In genomic region chrX:71175531-71175930, GRCh38 we compare ENCODE assay signal across 25 cellular contexts. TPM values are rescaled to one million over a fixed set of nuclear protein-coding genes. Genes with fewer than 3 reads are reported as not detected.
"Had no signal": no experiment of that assay in that cellular context is flagged by ENCODE, and none has a peak within 500 bp of the region (broad histone marks: within the 10 kb centered on the region; RNA-seq: fewer than 3 reads in every experiment).

No MANE protein-coding gene starts in this region.

- H3K27ac ChIP-seq: colonic mucosa, coronary artery, epithelial cell of prostate, esophagus muscularis mucosa, esophagus squamous epithelium, foreskin keratinocyte, gastrocnemius medialis, gastroesophageal sphincter, heart left ventricle, heart right ventricle had no signal

- H3K9me3 ChIP-seq: colonic mucosa, esophagus muscularis mucosa, esophagus squamous epithelium, gastrocnemius medialis, gastroesophageal sphincter, heart left ventricle, heart right ventricle had no signal

- DNase-seq: colonic mucosa; cortex of kidney; dermis blood vessel endothelial cell; dorsolateral prefrontal cortex; effector CD4-positive, alpha-beta T cell; effector CD8-positive, alpha-beta T cell; effector memory CD4-positive, alpha-beta T cell; effector memory CD8-positive, alpha-beta T cell; endodermal cell; erythroblast; esophagus squamous epithelium; foreskin fibroblast; foreskin keratinocyte; foreskin melanocyte; gastrocnemius medialis; glutamatergic neuron; heart left ventricle; heart right ventricle had no signal

- H3K36me3 ChIP-seq: colonic mucosa, esophagus muscularis mucosa, esophagus squamous epithelium, gastrocnemius medialis, gastroesophageal sphincter, heart left ventricle, heart right ventricle had no signal

- H3K4me1 ChIP-seq: colonic mucosa, esophagus muscularis mucosa, esophagus squamous epithelium, foreskin keratinocyte, gastrocnemius medialis, gastroesophageal sphincter, heart right ventricle had no signal

- H3K4me3 ChIP-seq: colonic mucosa, coronary artery, dorsolateral prefrontal cortex, esophagus muscularis mucosa, esophagus squamous epithelium, gastrocnemius medialis, gastroesophageal sphincter, heart left ventricle, heart right ventricle had no signal

- ATAC-seq: effector memory CD8-positive, alpha-beta T cell; esophagus mucosa; foreskin keratinocyte; gastrocnemius medialis; gastroesophageal sphincter; heart left ventricle; heart right ventricle had no signal

- H3K27me3 ChIP-seq: colonic mucosa, esophagus muscularis mucosa, esophagus squamous epithelium, foreskin keratinocyte, gastrocnemius medialis, gastroesophageal sphincter had no signal

RNA-seq across cellular contexts. Expression of gene GJB1, which starts 47.5 kb away (rescaled TPM):
- polyA plus RNA-seq: endothelial cell of umbilical vein, fibroblast of lung, foreskin keratinocyte, heart left ventricle, heart right ventricle had no signal
